ENCODE assay signal across 1 cellular context in genomic region chr19:36041831-36042230, GRCh38.
TF ChIP-seq lines count a peak whose summit lies in the region.

No MANE protein-coding gene starts in this region.

TF ChIP-seq in H1, 55 proteins besides CTCF, POLR2A, EP300 and RAD21:
- TF ChIP-seq MAFK (IDR thresholded peaks at IDR 0.05; ENCODE audit: low read depth, low read length) (no peak), TEAD4 (IDR thresholded peaks at IDR 0.05; ENCODE audit: low read depth, low read length) (peak; percentile 83), CEBPB (IDR thresholded peaks at IDR 0.05; ENCODE audit: low read depth, low read length) (peak; percentile 55; the same call in 1 of the 2 replicates)
